37 cellular contexts compared by ENCODE assay signal in genomic region chr19:23052349-23052748, GRCh38. TPM values are rescaled to one million over a fixed set of nuclear protein-coding genes. Genes with fewer than 3 reads are reported as not detected.
"Had no signal": no experiment of that assay in that cellular context is flagged by ENCODE, and none has a peak within 500 bp of the region (broad histone marks: within the 10 kb centered on the region; RNA-seq: fewer than 3 reads in every experiment).

No MANE protein-coding gene starts in this region.

- H3K36me3 ChIP-seq: ascending aorta, cardiac muscle cell had no signal

- H3K36me3 Mint-ChIP-seq: activated CD8-positive, alpha-beta memory T cell treated with anti-CD3 and anti-CD28 coated beads, Interleukin-2, amount 10 ng/mL, durations not matched to agents 7 days and 5 days; activated naive CD4-positive, alpha-beta T cell treated with anti-CD3 and anti-CD28 coated beads, Interleukin-2, amount 10 ng/mL, durations not matched to agents 7 days and 5 days; activated naive CD4-positive, alpha-beta T cell treated with anti-CD3 and anti-CD28 coated beads, Interleukin-2, amount 50 U/mL, for 24 hours; activated naive CD8-positive, alpha-beta T cell; activated naive CD8-positive, alpha-beta T cell treated with anti-CD3 and anti-CD28 coated beads, Interleukin-2, amount 10 ng/mL, durations not matched to agents 7 days and 5 days; brain had no signal

- H3K4me1 ChIP-seq: ascending aorta had no signal

- H3K4me1 Mint-ChIP-seq: activated CD4-positive, alpha-beta memory T cell treated with anti-CD3 and anti-CD28 coated beads, Interleukin-2, amount 10 ng/mL, durations not matched to agents 7 days and 5 days; activated CD4-positive, alpha-beta T cell treated with anti-CD3 and anti-CD28 coated beads for 36 hours; activated CD4-positive, alpha-beta T cell treated with anti-CD3 and anti-CD28 coated beads, Interleukin-2, amount 10 ng/mL, durations not matched to agents 7 days and 5 days; activated CD8-positive, alpha-beta memory T cell treated with anti-CD3 and anti-CD28 coated beads, Interleukin-2, amount 10 ng/mL, durations not matched to agents 7 days and 5 days; activated naive CD4-positive, alpha-beta T cell treated with anti-CD3 and anti-CD28 coated beads, Interleukin-2, amount 10 ng/mL, durations not matched to agents 7 days and 5 days; activated naive CD4-positive, alpha-beta T cell treated with anti-CD3 and anti-CD28 coated beads, Interleukin-2, amount 50 U/mL, for 24 hours; activated naive CD8-positive, alpha-beta T cell treated with anti-CD3 and anti-CD28 coated beads, Interleukin-2, amount 10 ng/mL, durations not matched to agents 7 days and 5 days; activated naive CD8-positive, alpha-beta T cell treated with anti-CD3 and anti-CD28 coated beads, Interleukin-2, amount 50 U/mL, for 24 hours; brain had no signal

- ATAC-seq: activated CD4-positive, alpha-beta T cell treated with anti-CD3 and anti-CD28 coated beads for 36 hours; activated CD4-positive, CD25-positive, alpha-beta regulatory T cell treated with anti-CD3 and anti-CD28 coated beads, Interleukin-2, amount 50 U/mL, for 24 hours; activated CD8-positive, alpha-beta memory T cell treated with anti-CD3 and anti-CD28 coated beads, Interleukin-2, amount 10 ng/mL, durations not matched to agents 7 days and 5 days; activated CD8-positive, alpha-beta T cell treated with anti-CD3 and anti-CD28 coated beads, Interleukin-2, amount 10 ng/mL, durations not matched to agents 7 days and 5 days; activated naive CD8-positive, alpha-beta T cell treated with anti-CD3 and anti-CD28 coated beads, Interleukin-2, amount 50 U/mL, for 24 hours had no signal

- H3K27ac ChIP-seq: ascending aorta, cardiac muscle cell, VCaP had no signal

- H3K27me3 Mint-ChIP-seq: activated CD4-positive, alpha-beta memory T cell treated with anti-CD3 and anti-CD28 coated beads, Interleukin-2, amount 10 ng/mL, durations not matched to agents 7 days and 5 days; activated CD4-positive, alpha-beta T cell treated with anti-CD3 and anti-CD28 coated beads for 36 hours; activated CD4-positive, alpha-beta T cell treated with anti-CD3 and anti-CD28 coated beads, Interleukin-2, amount 10 ng/mL, durations not matched to agents 7 days and 5 days; activated CD8-positive, alpha-beta memory T cell treated with anti-CD3 and anti-CD28 coated beads, Interleukin-2, amount 10 ng/mL, durations not matched to agents 7 days and 5 days; activated naive CD4-positive, alpha-beta T cell treated with anti-CD3 and anti-CD28 coated beads, Interleukin-2, amount 10 ng/mL, durations not matched to agents 7 days and 5 days; activated naive CD4-positive, alpha-beta T cell treated with anti-CD3 and anti-CD28 coated beads, Interleukin-2, amount 50 U/mL, for 24 hours; activated naive CD8-positive, alpha-beta T cell; activated naive CD8-positive, alpha-beta T cell treated with anti-CD3 and anti-CD28 coated beads, Interleukin-2, amount 10 ng/mL, durations not matched to agents 7 days and 5 days; activated naive CD8-positive, alpha-beta T cell treated with anti-CD3 and anti-CD28 coated beads, Interleukin-2, amount 50 U/mL, for 24 hours; activated T-cell treated with anti-CD3 and anti-CD28 coated beads, Interleukin-2, amount 50 U/mL, for 24 hours had no signal

- H3K4me3 ChIP-seq: ascending aorta, cardiac muscle cell had no signal

- H3K27ac Mint-ChIP-seq: activated CD4-positive, alpha-beta memory T cell treated with anti-CD3 and anti-CD28 coated beads, Interleukin-2, amount 10 ng/mL, durations not matched to agents 7 days and 5 days; activated CD4-positive, alpha-beta T cell treated with anti-CD3 and anti-CD28 coated beads for 36 hours; activated CD4-positive, alpha-beta T cell treated with anti-CD3 and anti-CD28 coated beads, Interleukin-2, amount 10 ng/mL, durations not matched to agents 7 days and 5 days; activated CD8-positive, alpha-beta memory T cell treated with anti-CD3 and anti-CD28 coated beads, Interleukin-2, amount 10 ng/mL, durations not matched to agents 7 days and 5 days; activated CD8-positive, alpha-beta T cell treated with anti-CD3 and anti-CD28 coated beads, Interleukin-2, amount 10 ng/mL, durations not matched to agents 7 days and 5 days; activated naive CD4-positive, alpha-beta T cell treated with anti-CD3 and anti-CD28 coated beads, Interleukin-2, amount 10 ng/mL, durations not matched to agents 7 days and 5 days; activated naive CD4-positive, alpha-beta T cell treated with anti-CD3 and anti-CD28 coated beads, Interleukin-2, amount 50 U/mL, for 24 hours; activated naive CD8-positive, alpha-beta T cell; activated naive CD8-positive, alpha-beta T cell treated with anti-CD3 and anti-CD28 coated beads, Interleukin-2, amount 10 ng/mL, durations not matched to agents 7 days and 5 days; activated naive CD8-positive, alpha-beta T cell treated with anti-CD3 and anti-CD28 coated beads, Interleukin-2, amount 50 U/mL, for 24 hours; activated T-cell treated with anti-CD3 and anti-CD28 coated beads, Interleukin-2, amount 50 U/mL, for 24 hours; activated T-helper 2 cell treated with anti-CD3 and anti-CD28 coated beads, Interferon-gamma antibody, Interleukin-2, Interleukin-4, amounts not matched to agents 10 μg/mL and 5 μg/mL and 100 μg/mL, durations not matched to agents 14 hours and 24 hours and 36 hours; brain; T-helper 1 cell treated with Interleukin-12 subunit alpha and Interleukin-12 subunit beta and Interleukin-4 antibody, amounts not matched to agents 30 μg/mL and 1 μg/mL, for 36 hours; T-helper 2 cell treated with Interferon-gamma antibody and Interleukin-4, amounts not matched to agents 5 μg/mL and 100 μg/mL, for 36 hours had no signal

- H3K27me3 ChIP-seq: ascending aorta, cardiac muscle cell had no signal

- DNase-seq: activated CD4-positive, alpha-beta memory T cell treated with anti-CD3 and anti-CD28 coated beads, Interleukin-2, amount 10 ng/mL, durations not matched to agents 7 days and 5 days; activated CD4-positive, alpha-beta T cell treated with anti-CD3 and anti-CD28 coated beads for 1 hour; activated CD4-positive, alpha-beta T cell treated with anti-CD3 and anti-CD28 coated beads for 36 hours; activated CD4-positive, alpha-beta T cell treated with anti-CD3 and anti-CD28 coated beads for 48 hours; activated CD4-positive, alpha-beta T cell treated with anti-CD3 and anti-CD28 coated beads, Interleukin-2, amount 10 ng/mL, durations not matched to agents 7 days and 5 days; activated CD4-positive, alpha-beta T cell treated with anti-CD3 and anti-CD28 coated beads, Interleukin-2, amount 50 U/mL, for 48 hours; activated CD4-positive, CD25-positive, alpha-beta regulatory T cell; activated CD8-positive, alpha-beta memory T cell treated with anti-CD3 and anti-CD28 coated beads for 24 hours; activated CD8-positive, alpha-beta memory T cell treated with anti-CD3 and anti-CD28 coated beads, Interleukin-2, amount 10 ng/mL, durations not matched to agents 7 days and 5 days; activated CD8-positive, alpha-beta memory T cell treated with anti-CD3 and anti-CD28 coated beads, Interleukin-2, amount 50 U/mL, for 48 hours; activated CD8-positive, alpha-beta T cell treated with anti-CD3 and anti-CD28 coated beads, Interleukin-2, amount 10 ng/mL, durations not matched to agents 7 days and 5 days; activated effector memory CD4-positive, alpha-beta T cell treated with Interleukin-2 at 50 U/mL for 16 hours; activated gamma-delta T cell; activated naive CD4-positive, alpha-beta T cell treated with anti-CD3 and anti-CD28 coated beads, Interleukin-2, amount 10 ng/mL, durations not matched to agents 7 days and 5 days; activated naive CD4-positive, alpha-beta T cell treated with Interleukin-2 at 50 U/mL for 16 hours; activated naive CD8-positive, alpha-beta T cell treated with anti-CD3 and anti-CD28 coated beads, Interleukin-2, amount 10 ng/mL, durations not matched to agents 7 days and 5 days; activated naive CD8-positive, alpha-beta T cell treated with anti-CD3 and anti-CD28 coated beads, Interleukin-2, amount 50 U/mL, for 24 hours; activated T-cell treated with anti-CD3 and anti-CD28 coated beads, Interleukin-2, amount 50 U/mL, for 24 hours; activated T-cell treated with anti-CD3 and anti-CD28 coated beads, Interleukin-2, amount 50 U/mL, for 48 hours; amygdala; anterior cingulate cortex; caudate nucleus; T-helper 1 cell; T-helper 2 cell; T-helper 9 cell had no signal

- H3K9me3 ChIP-seq: ascending aorta had no signal

- H3K4me3 Mint-ChIP-seq: activated CD4-positive, alpha-beta memory T cell treated with anti-CD3 and anti-CD28 coated beads, Interleukin-2, amount 10 ng/mL, durations not matched to agents 7 days and 5 days; activated CD4-positive, alpha-beta T cell treated with anti-CD3 and anti-CD28 coated beads for 36 hours; activated CD4-positive, alpha-beta T cell treated with anti-CD3 and anti-CD28 coated beads, Interleukin-2, amount 10 ng/mL, durations not matched to agents 7 days and 5 days; activated CD8-positive, alpha-beta memory T cell treated with anti-CD3 and anti-CD28 coated beads, Interleukin-2, amount 10 ng/mL, durations not matched to agents 7 days and 5 days; activated CD8-positive, alpha-beta T cell treated with anti-CD3 and anti-CD28 coated beads, Interleukin-2, amount 10 ng/mL, durations not matched to agents 7 days and 5 days; activated naive CD4-positive, alpha-beta T cell treated with anti-CD3 and anti-CD28 coated beads, Interleukin-2, amount 10 ng/mL, durations not matched to agents 7 days and 5 days; activated naive CD4-positive, alpha-beta T cell treated with anti-CD3 and anti-CD28 coated beads, Interleukin-2, amount 50 U/mL, for 24 hours; activated naive CD8-positive, alpha-beta T cell; activated naive CD8-positive, alpha-beta T cell treated with anti-CD3 and anti-CD28 coated beads, Interleukin-2, amount 10 ng/mL, durations not matched to agents 7 days and 5 days; activated naive CD8-positive, alpha-beta T cell treated with anti-CD3 and anti-CD28 coated beads, Interleukin-2, amount 50 U/mL, for 24 hours; activated T-cell treated with anti-CD3 and anti-CD28 coated beads, Interleukin-2, amount 50 U/mL, for 24 hours; brain; T-helper 1 cell treated with Interleukin-12 subunit alpha and Interleukin-12 subunit beta and Interleukin-4 antibody, amounts not matched to agents 30 μg/mL and 1 μg/mL, for 36 hours; T-helper 2 cell treated with Interferon-gamma antibody and Interleukin-4, amounts not matched to agents 5 μg/mL and 100 μg/mL, for 36 hours had no signal

RNA-seq across cellular contexts. Expression of gene ZNF728, which starts 49.4 kb away (rescaled TPM):
- total RNA-seq: activated CD4-positive, alpha-beta memory T cell treated with anti-CD3 and anti-CD28 coated beads, Interleukin-2, amount 10 ng/mL, durations not matched to agents 7 days and 5 days; activated CD4-positive, alpha-beta T cell treated with anti-CD3 and anti-CD28 coated beads for 36 hours; activated CD4-positive, alpha-beta T cell treated with anti-CD3 and anti-CD28 coated beads, Interleukin-2, amount 10 ng/mL, durations not matched to agents 7 days and 5 days; activated CD8-positive, alpha-beta memory T cell treated with anti-CD3 and anti-CD28 coated beads, Interleukin-2, amount 10 ng/mL, durations not matched to agents 7 days and 5 days; activated CD8-positive, alpha-beta T cell treated with anti-CD3 and anti-CD28 coated beads, Interleukin-2, amount 10 ng/mL, durations not matched to agents 7 days and 5 days; activated naive CD8-positive, alpha-beta T cell treated with anti-CD3 and anti-CD28 coated beads, Interleukin-2, amount 10 ng/mL, durations not matched to agents 7 days and 5 days; activated T-helper 2 cell treated with anti-CD3 and anti-CD28 coated beads, Interferon-gamma antibody, Interleukin-2, Interleukin-4, amounts not matched to agents 10 μg/mL and 5 μg/mL and 100 μg/mL, durations not matched to agents 14 hours and 24 hours and 36 hours; bronchial epithelial cell; cardiac muscle cell; cerebellum had no signal
- polyA plus RNA-seq: cardiac muscle cell had no signal
